30 cellular contexts compared by ENCODE assay signal in the genomic region with DNA sequence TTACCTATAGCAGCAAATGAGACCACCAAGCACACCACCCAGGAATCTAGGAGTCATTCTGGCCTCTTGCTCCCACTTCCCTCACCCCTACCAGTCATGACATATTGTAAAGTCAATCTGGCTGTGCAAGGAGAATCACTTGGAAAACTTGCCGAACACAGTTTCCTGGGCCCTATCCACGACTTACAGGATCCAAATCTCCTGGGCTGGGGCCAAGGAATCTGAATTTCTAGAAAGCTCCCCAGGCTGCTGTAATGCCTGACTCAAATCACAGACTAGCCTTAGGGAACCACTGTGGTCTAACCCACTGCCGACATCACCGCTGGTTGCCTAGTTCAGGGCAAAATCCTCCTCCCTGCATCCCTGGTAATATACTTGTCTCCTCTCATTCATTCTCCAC. TPM values are rescaled to one million over a fixed set of nuclear protein-coding genes. Genes with fewer than 3 reads are reported as not detected.
"Had no signal": no experiment of that assay in that cellular context is flagged by ENCODE, and none has a peak within 500 bp of the region (broad histone marks: within the 10 kb centered on the region; RNA-seq: fewer than 3 reads in every experiment).

No MANE protein-coding gene starts in this region.

- FAIRE-seq: endometrium, islet of Langerhans, keratinocyte had no signal

- H3K4me3 ChIP-seq: colonic mucosa, esophagus squamous epithelium, gastrocnemius medialis, heart right ventricle, left lung, lung had no signal

- H3K36me3 ChIP-seq: colonic mucosa, esophagus squamous epithelium, gastrocnemius medialis, heart right ventricle, left lung had no signal

- H3K9me3 ChIP-seq: colonic mucosa, esophagus squamous epithelium, gastrocnemius medialis, heart right ventricle, left lung had no signal

- H3K27ac ChIP-seq: colonic mucosa, epithelial cell of prostate, esophagus squamous epithelium, gastrocnemius medialis, heart right ventricle, left lung had no signal

- DNase-seq: colonic mucosa; cortex of kidney; effector CD8-positive, alpha-beta T cell; effector memory CD8-positive, alpha-beta T cell; endodermal cell; erythroblast; esophagus squamous epithelium; foreskin fibroblast; foreskin melanocyte; gastrocnemius medialis; glutamatergic neuron; head of caudate nucleus; heart right ventricle; hippocampal formation; left cardiac atrium; left lung; left ventricle myocardium superior; mammary epithelial cell; mesendoderm; midbrain had no signal

RNA-seq across cellular contexts. Expression of a gene that starts 4.2 kb away (rescaled TPM):
- total RNA-seq: dermis microvascular lymphatic vessel endothelial cell, esophagus mucosa, esophagus squamous epithelium, gastrocnemius medialis, glomerular endothelial cell, heart right ventricle, kidney epithelial cell, left cardiac atrium, left lung, left ventricle myocardium superior, mammary epithelial cell, mononuclear cell had no signal
- polyA plus RNA-seq: heart right ventricle, keratinocyte, lung, mammary epithelial cell had no signal
